In the genomic region with DNA sequence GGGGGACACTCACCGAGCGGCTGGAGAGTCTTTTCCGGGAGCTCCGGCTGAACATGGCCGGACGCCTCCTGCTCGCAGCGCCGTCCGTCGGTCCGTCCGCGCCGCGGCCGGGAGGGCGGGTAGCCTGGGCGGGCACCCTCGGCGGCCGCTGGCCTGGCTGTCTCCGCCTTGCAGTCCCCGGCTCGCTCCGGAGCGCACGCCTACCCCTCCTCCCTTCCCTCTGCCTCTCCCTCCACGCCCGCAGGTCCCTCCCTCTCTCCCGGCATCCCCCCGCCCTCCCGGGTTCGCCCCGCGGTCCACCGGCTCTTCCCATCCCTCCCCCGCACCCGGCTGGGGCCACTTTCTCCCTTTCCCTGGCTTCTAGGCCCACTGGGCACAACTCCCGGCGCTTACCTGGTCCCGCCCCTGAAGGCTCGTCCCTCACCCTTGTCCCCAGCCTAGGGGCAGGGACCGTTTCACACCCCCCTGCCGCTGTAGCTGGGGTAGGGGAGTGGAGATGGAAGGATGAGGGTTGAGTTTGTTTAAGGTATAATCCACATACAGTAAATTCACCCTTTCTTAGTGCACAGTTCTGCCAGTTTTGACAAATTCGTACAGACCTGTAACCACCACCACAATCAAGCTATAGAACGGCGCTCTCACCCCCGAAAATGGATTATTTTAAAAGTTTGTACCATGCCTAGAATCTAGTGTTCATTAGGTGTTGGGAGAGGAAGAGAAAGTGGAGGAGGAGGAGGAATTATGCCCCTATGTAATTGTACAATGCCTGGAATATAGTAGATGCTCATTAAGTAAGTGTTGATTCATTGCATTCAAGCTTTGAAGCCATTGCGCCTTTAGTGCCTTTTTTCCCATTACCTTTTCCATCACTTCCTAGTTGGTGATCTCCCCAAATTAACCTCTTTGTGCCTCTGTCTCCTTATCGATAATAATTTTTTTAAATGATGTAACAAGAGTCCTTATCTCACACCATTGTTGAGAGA, we compare ENCODE assay signal across 8 cellular contexts.
DNase-seq lines count a peak whose midpoint lies in the region; ATAC-seq and TF ChIP-seq lines count a peak whose summit lies in the region.

No MANE protein-coding gene starts in this region.

- no peaks in the 10 kb centered on the region for H3K9me3 ChIP-seq in sigmoid colon

- TF ChIP-seq POLR2A in sigmoid colon (IDR thresholded peaks at IDR 0.05): no peak

- TF ChIP-seq EP300 in sigmoid colon (IDR thresholded peaks at IDR 0.05): no peak

- ATAC-seq in left cardiac atrium (peak; percentile 71 to 78), HG02885 (IDR thresholded peaks at IDR 0.05; ENCODE audit: poor library complexity, unreplicated experiment) (no peak), GM21367 (IDR thresholded peaks at IDR 0.05; ENCODE audit: unreplicated experiment) (no peak)

- H3K36me3 ChIP-seq in sigmoid colon: no peaks in the 10 kb centered on the region

- peak overlapping the region; percentile 48 for H3K4me3 ChIP-seq in GM12875 (ENCODE audit: low read depth, low read length)
- peak overlapping the region; percentile 4 to 54 (median 48) for H3K4me3 ChIP-seq in sigmoid colon

- DNase-seq in SHP77 treated with DMSO at 0.1 percent for 48 hours (lab: John Stamatoyannopoulos, UW) (peak; percentile 4), left cardiac atrium (peak; percentile 34), sigmoid colon (no peak), medulla oblongata (ENCODE audit: extremely low spot score) (no peak), T-helper 1 cell (no peak)

- peaks cover 0 to 22% (median 17%) of the 10 kb centered on the region in 4 donors for H3K4me1 ChIP-seq in sigmoid colon

- TF ChIP-seq CTCF in GM12875 (IDR thresholded peaks at IDR 0.05; ENCODE audit: borderline replicate concordance, insufficient read depth, low read depth, low read length): no peak
- TF ChIP-seq CTCF in sigmoid colon (IDR thresholded peaks at IDR 0.05): no peak

- H3K27ac ChIP-seq in sigmoid colon: no peak overlapping the region

- peaks cover 8 to 53% (median 28%) of the 10 kb centered on the region in 3 donors for H3K27me3 ChIP-seq in sigmoid colon

- intact Hi-C loops in left cardiac atrium (cut with DNase I): no loop called here
- intact Hi-C loops in sigmoid colon (cut with DNase I): no loop called here

- 11 to 12% methylated on average over 51 of the region's 51 CpGs for WGBS in sigmoid colon, 2 donors

Comparison
In these comparisons a context has a peak if more than half of its experiments do, and no peak if none do; other contexts are left out.
1. DNase-seq: peak in SHP77 treated with DMSO at 0.1 percent for 48 hours (single experiment) and left cardiac atrium (single experiment); none in sigmoid colon (single experiment), medulla oblongata (single experiment) and T-helper 1 cell (0 of 5).
2. ATAC-seq: peak in left cardiac atrium (2 of 2); none in HG02885 (single experiment) and GM21367 (single experiment).